In the genomic region with DNA sequence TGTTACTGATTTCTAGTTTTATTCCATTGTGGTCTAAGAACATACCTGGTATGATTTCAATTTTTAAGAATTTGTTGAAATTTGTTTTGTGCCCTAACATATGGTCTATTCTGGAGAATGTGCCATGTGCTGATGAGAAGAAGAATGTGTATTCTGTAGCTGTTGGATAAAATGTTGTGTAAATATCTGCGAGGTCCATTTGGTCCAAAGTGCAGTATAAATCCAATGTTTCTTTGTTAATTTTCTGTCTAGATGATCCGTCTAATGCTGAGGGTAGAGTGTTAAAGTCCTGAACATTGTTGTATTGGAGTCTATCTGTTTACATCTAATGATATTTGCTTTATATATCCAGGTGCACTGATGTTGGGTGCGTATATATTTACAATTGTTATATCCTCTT, we compare ENCODE assay signal across 19 cellular contexts. TPM values are rescaled to one million over a fixed set of nuclear protein-coding genes. Genes with fewer than 3 reads are reported as not detected.
DNase-seq lines count a peak whose midpoint lies in the region; ATAC-seq, FAIRE-seq and TF ChIP-seq lines count a peak whose summit lies in the region.
"Had no signal": no experiment of that assay in that cellular context is flagged by ENCODE, and none has a peak within 500 bp of the region (broad histone marks: within the 10 kb centered on the region; RNA-seq: fewer than 3 reads in every experiment).

No MANE protein-coding gene starts in this region.

- no peak for TF ChIP-seq POLR2A in right lobe of liver (IDR thresholded peaks at IDR 0.05)

- H3K9me3 Mint-ChIP-seq in activated T-cell treated with anti-CD3 and anti-CD28 coated beads, Interleukin-2, amount 50 U/mL, for 72 hours: no peaks in the 10 kb centered on the region
- H3K9me3 Mint-ChIP-seq: CD4-positive, alpha-beta T cell; CD8-positive, alpha-beta T cell had no signal

- no peaks in the 10 kb centered on the region for H3K27me3 ChIP-seq in right lobe of liver
- H3K27me3 ChIP-seq: BLaER1 treated with 17β-estradiol and CSF1 and Interleukin-3, amounts not matched to agents 10 nM and 100 nM had no signal

- no peaks in the 10 kb centered on the region for H3K4me1 Mint-ChIP-seq in activated T-cell treated with anti-CD3 and anti-CD28 coated beads, Interleukin-2, amount 50 U/mL, for 72 hours (ENCODE audit: low read depth)
- H3K4me1 Mint-ChIP-seq: B cell had no signal

- H3K27ac Mint-ChIP-seq in activated T-cell treated with anti-CD3 and anti-CD28 coated beads, Interleukin-2, amount 50 U/mL, for 72 hours: peak overlapping the region; percentile 75
- H3K27ac Mint-ChIP-seq: B cell; CD4-positive, alpha-beta T cell; CD8-positive, alpha-beta T cell had no signal

- no peak overlapping the region for H3K4me3 ChIP-seq in right lobe of liver
- H3K4me3 ChIP-seq: A549; BLaER1 treated with 17β-estradiol and CSF1 and Interleukin-3, amounts not matched to agents 10 nM and 100 nM had no signal

- DNase-seq in activated T-cell treated with anti-CD3 and anti-CD28 coated beads, Interleukin-2, amount 50 U/mL, for 72 hours: no peak
- no peak for DNase-seq in activated T-cell treated with anti-CD3 and anti-CD28 coated beads, Interleukin-2, amount 50 U/mL, for 48 hours
- DNase-seq in GM18507 (ENCODE audit: extremely low spot score, insufficient read length, low read depth) (no peak), right lobe of liver (no peak)
- DNase-seq: AML-193; Caco-2; Calu3; CD4-positive, alpha-beta T cell; CD8-positive, alpha-beta T cell; DMS79 treated with DMSO at 0.1 percent for 48 hours; GF-D8 had no signal

- H3K36me3 ChIP-seq in right lobe of liver: peaks cover 0 to 27% (median 8%) of the 10 kb centered on the region in 4 donors
- H3K36me3 ChIP-seq: BLaER1 treated with 17β-estradiol and CSF1 and Interleukin-3, amounts not matched to agents 10 nM and 100 nM had no signal

- 55% methylated on average over 3 of the region's 3 CpGs for WGBS in right lobe of liver (ENCODE audit: insufficient coverage, low coverage, low lambda C conversion rate, missing lambda C conversion rate)

- no peak overlapping the region for H3K4me3 Mint-ChIP-seq in activated T-cell treated with anti-CD3 and anti-CD28 coated beads, Interleukin-2, amount 50 U/mL, for 72 hours
- H3K4me3 Mint-ChIP-seq: B cell; CD4-positive, alpha-beta T cell; CD8-positive, alpha-beta T cell had no signal

- no peak for TF ChIP-seq CTCF in right lobe of liver (IDR thresholded peaks at IDR 0.05)

- intact Hi-C loops in right lobe of liver (cut with DNase I): no loop called here

- no peaks in the 10 kb centered on the region for H3K36me3 Mint-ChIP-seq in activated T-cell treated with anti-CD3 and anti-CD28 coated beads, Interleukin-2, amount 50 U/mL, for 72 hours (ENCODE audit: insufficient read depth in 2 of 2)

- peaks cover 0 to 12% (median 0%) of the 10 kb centered on the region in 4 donors for H3K4me1 ChIP-seq in right lobe of liver
- H3K4me1 ChIP-seq: A549; BLaER1 treated with 17β-estradiol and CSF1 and Interleukin-3, amounts not matched to agents 10 nM and 100 nM; Caco-2 had no signal

- FAIRE-seq in GM18507 (lab: Jason Lieb, UNC): peak; percentile 9
- FAIRE-seq: A549, D721Med, GM12891 had no signal

- H3K9me3 ChIP-seq in right lobe of liver: no peaks in the 10 kb centered on the region
- H3K9me3 ChIP-seq: Caco-2 had no signal

- H3K27ac ChIP-seq in right lobe of liver: no peak overlapping the region
- H3K27ac ChIP-seq: 22Rv1; A549; BLaER1 treated with 17β-estradiol and CSF1 and Interleukin-3, amounts not matched to agents 10 nM and 100 nM; C4-2B had no signal

- H3K27me3 Mint-ChIP-seq in activated T-cell treated with anti-CD3 and anti-CD28 coated beads, Interleukin-2, amount 50 U/mL, for 72 hours (ENCODE audit: low read depth): no peaks in the 10 kb centered on the region
- H3K27me3 Mint-ChIP-seq: B cell; CD4-positive, alpha-beta T cell had no signal

- ATAC-seq in activated T-cell treated with anti-CD3 and anti-CD28 coated beads, Interleukin-2, amount 50 U/mL, for 72 hours (replicated peaks in 1 of 2): no peak
- ATAC-seq in right lobe of liver (peak; percentile 25 to 61 (median 42)), GM19452 (IDR thresholded peaks at IDR 0.05; ENCODE audit: unreplicated experiment) (no peak)
- ATAC-seq: CD8-positive, alpha-beta T cell had no signal

RNA-seq across cellular contexts. Expression of a gene that starts 9.9 kb away (rescaled TPM):
- 10 to 100 TPM; 23.7 to 26.7 TPM for total RNA-seq in activated T-cell treated with anti-CD3 and anti-CD28 coated beads, Interleukin-2, amount 50 U/mL, for 72 hours
- 100 to 1,000 TPM in 1 of 6 experiments, 10 to 100 TPM in 5; 24.5 to 109 (median 57.9) TPM for total RNA-seq in right lobe of liver

RNA-seq across cellular contexts. Expression of a gene that starts 32.1 kb away (rescaled TPM):
- 10 to 100 TPM; 53.7 to 54.4 TPM for total RNA-seq in activated T-cell treated with anti-CD3 and anti-CD28 coated beads, Interleukin-2, amount 50 U/mL, for 72 hours
- 10 to 100 TPM; 13.5 to 26.4 (median 16.5) TPM for total RNA-seq in right lobe of liver

RNA-seq across cellular contexts. Expression of a gene that starts 32.6 kb away (rescaled TPM):
- total RNA-seq in activated T-cell treated with anti-CD3 and anti-CD28 coated beads, Interleukin-2, amount 50 U/mL, for 72 hours: 10 to 100 TPM; 20.8 to 24.7 TPM
- total RNA-seq in right lobe of liver: 10 to 100 TPM in 5 of 6 experiments, 1 to 10 TPM in 1; 9.8 to 15.9 (median 14.8) TPM

RNA-seq across cellular contexts. Expression of a gene that starts 32.6 kb away (rescaled TPM):
- total RNA-seq in activated T-cell treated with anti-CD3 and anti-CD28 coated beads, Interleukin-2, amount 50 U/mL, for 72 hours: 10 to 100 TPM; 16.5 to 23.8 TPM
- 1 to 10 TPM; 1.1 to 2.9 (median 2.4) TPM for total RNA-seq in right lobe of liver

Comparison
In these comparisons a context has a peak if more than half of its experiments do, and no peak if none do; other contexts are left out.
1. ATAC-seq: peak in right lobe of liver (4 of 4); none in activated T-cell treated with anti-CD3 and anti-CD28 coated beads, Interleukin-2, amount 50 U/mL, for 72 hours (0 of 2) and GM19452 (single experiment).